ENCODE assay signal across 31 cellular contexts in the genomic region with DNA sequence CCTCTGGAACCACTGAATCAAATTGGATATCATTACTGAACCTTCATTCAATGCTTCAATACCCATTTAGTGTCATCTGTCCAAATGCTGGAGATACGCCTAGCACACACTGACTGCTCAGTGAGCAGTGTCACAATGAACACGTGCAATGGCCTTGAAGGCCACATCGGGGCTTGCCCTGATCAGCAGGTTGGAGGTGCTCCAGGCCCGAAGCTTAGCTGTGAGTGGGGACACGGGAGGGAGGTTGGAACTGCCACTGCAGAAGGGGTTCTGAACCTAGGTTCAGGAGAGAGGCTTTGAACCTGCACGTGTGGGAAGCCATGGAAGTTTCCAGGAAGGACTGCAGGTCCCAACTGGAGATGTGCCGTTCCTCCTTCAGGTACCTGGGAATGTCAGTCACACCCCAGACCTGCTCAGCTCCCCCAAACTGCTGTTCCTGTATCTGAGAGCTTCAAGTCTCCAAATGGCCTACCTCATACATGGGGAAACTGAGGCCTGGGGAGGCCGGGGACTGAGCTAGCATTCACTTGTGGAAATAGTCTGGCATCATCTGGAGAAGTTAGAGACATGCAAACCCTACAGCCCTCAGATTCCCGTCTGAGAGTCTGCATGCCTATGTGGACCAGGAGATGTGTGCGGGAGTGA. TPM values are rescaled to one million over a fixed set of nuclear protein-coding genes. Genes with fewer than 3 reads are reported as not detected.
DNase-seq lines count a peak whose midpoint lies in the region; ATAC-seq, FAIRE-seq and TF ChIP-seq lines count a peak whose summit lies in the region.
"Had no signal": no experiment of that assay in that cellular context is flagged by ENCODE, and none has a peak within 500 bp of the region (broad histone marks: within the 10 kb centered on the region; RNA-seq: fewer than 3 reads in every experiment).

No MANE protein-coding gene starts in this region.

- peaks cover 32% of the 10 kb centered on the region for H3K36me3 Mint-ChIP-seq in activated T-cell treated with anti-CD3 and anti-CD28 coated beads, Interleukin-2, amount 50 U/mL, for 24 hours (ENCODE audit: low read depth)
- H3K36me3 Mint-ChIP-seq in activated T-cell treated with anti-CD3 and anti-CD28 coated beads, Interleukin-2, amount 50 U/mL, for 72 hours (ENCODE audit: insufficient read depth in 2 of 2), result peaks cover 11 to 17% of the 10 kb centered on the region in 2 donors
- peaks cover 34% of the 10 kb centered on the region for H3K36me3 Mint-ChIP-seq in CD4-positive, alpha-beta T cell (ENCODE audit: low read depth)
- peaks cover 34% of the 10 kb centered on the region for H3K36me3 Mint-ChIP-seq in activated T-helper 17 cell treated with anti-CD3 and anti-CD28 coated beads, Interleukin-2, amount 50 U/mL, for 72 hours (ENCODE audit: low read depth)

- no peak for DNase-seq in activated T-cell treated with anti-CD3 and anti-CD28 coated beads, Interleukin-2, amount 50 U/mL, for 24 hours
- DNase-seq in activated T-cell treated with anti-CD3 and anti-CD28 coated beads, Interleukin-2, amount 50 U/mL, for 72 hours, result no peak
- no peak for DNase-seq in CD4-positive, alpha-beta T cell
- DNase-seq in H54 (ENCODE audit: insufficient read length, low spot score), result no peak
- DNase-seq in stimulated activated CD4-positive, alpha-beta T cell treated with anti-CD3 and anti-CD28 coated beads, Interleukin-2, amount 100 ng/mL, for 48 hours, result no peak
- DNase-seq: activated CD4-positive, alpha-beta T cell treated with anti-CD3 and anti-CD28 coated beads, Interleukin-2, amount 10 ng/mL, durations not matched to agents 24 days and 14 days; activated CD8-positive, alpha-beta memory T cell treated with anti-CD3 and anti-CD28 coated beads, Interleukin-2, amount 50 U/mL, for 48 hours; activated gamma-delta T cell treated with Interleukin-2 at 50 U/mL for 16 hours; amygdala; DMS153; effector CD8-positive, alpha-beta T cell; KG1; left colon; mesenchymal stem cell; NCI-H1092 treated with DMSO at 0.1 percent for 48 hours; NCI-H187 treated with DMSO at 0.1 percent for 48 hours; NCI-H2171; NCI-H82; pancreas; retina; SHP77 treated with DMSO at 0.1 percent for 48 hours; small intestine; T1000; WERI-Rb-1 had no signal

- TF ChIP-seq CTCF in CD4-positive, alpha-beta T cell (IDR thresholded peaks at IDR 0.05), result no peak
- TF ChIP-seq CTCF in neutrophil (IDR thresholded peaks at IDR 0.05), result no peak

- no peaks in the 10 kb centered on the region for H3K9me3 ChIP-seq in CD4-positive, alpha-beta T cell (ENCODE audit: control insufficient read depth, low read length)
- H3K9me3 ChIP-seq in neutrophil, result no peaks in the 10 kb centered on the region
- H3K9me3 ChIP-seq: pancreas, thoracic aorta had no signal

- no peaks in the 10 kb centered on the region for H3K9me3 Mint-ChIP-seq in activated T-cell treated with anti-CD3 and anti-CD28 coated beads, Interleukin-2, amount 50 U/mL, for 24 hours
- H3K9me3 Mint-ChIP-seq in activated T-cell treated with anti-CD3 and anti-CD28 coated beads, Interleukin-2, amount 50 U/mL, for 72 hours, result no peaks in the 10 kb centered on the region
- no peaks in the 10 kb centered on the region for H3K9me3 Mint-ChIP-seq in CD4-positive, alpha-beta T cell
- H3K9me3 Mint-ChIP-seq in activated T-helper 17 cell treated with anti-CD3 and anti-CD28 coated beads, Interleukin-2, amount 50 U/mL, for 72 hours, result no peaks in the 10 kb centered on the region
- H3K9me3 Mint-ChIP-seq: activated CD4-positive, alpha-beta T cell treated with anti-CD3 and anti-CD28 coated beads, Interleukin-2, amount 10 ng/mL, durations not matched to agents 24 days and 14 days; stimulated activated naive CD8-positive, alpha-beta T cell treated with anti-CD3 and anti-CD28 coated beads, Interleukin-15, Interleukin-2, amounts not matched to agents 100 ng/mL and 50 ng/mL, for 24 hours had no signal

- no peak for TF ChIP-seq POLR2A in H54 (IDR thresholded peaks at IDR 0.05; ENCODE audit: low read depth, low read length)

- intact Hi-C loops in CD4-positive, alpha-beta T cell (cut with DNase I, micrococcal nuclease), result loop anchor here in 1 of 2 experiments (2.0 kb wide), 1 partner anchor 15 kb away; the partner anchor contains the start of gene SUV39H1

- CTCF ChIA-PET in CD4-positive, alpha-beta T cell (lab: Charles Lee), result no interaction called here

- no peaks in the 10 kb centered on the region for H3K27me3 ChIP-seq in CD4-positive, alpha-beta T cell (ENCODE audit: control insufficient read depth, insufficient read depth, low read length)
- no peaks in the 10 kb centered on the region for H3K27me3 ChIP-seq in neutrophil
- H3K27me3 ChIP-seq: pancreas had no signal

- no peak for FAIRE-seq in H54 (lab: Jason Lieb, UNC)
- FAIRE-seq: pancreas, RCC 7860, small intestine, urothelium cell line had no signal

- H3K27ac ChIP-seq in CD4-positive, alpha-beta T cell (ENCODE audit: low read depth, low read length), result no peak overlapping the region
- H3K27ac ChIP-seq in neutrophil, result peak overlapping the region; percentile 99
- H3K27ac ChIP-seq: pancreas, thoracic aorta, WERI-Rb-1 had no signal

- peaks cover 72 to 92% of the 10 kb centered on the region in 2 experiments for H3K4me1 ChIP-seq in neutrophil (ENCODE audit: control insufficient read depth in 1 of 2, insufficient read depth in 1 of 2, low read depth in 1 of 2, low read length in 1 of 2)
- H3K4me1 ChIP-seq: pancreas had no signal

- peaks cover 56% of the 10 kb centered on the region for H3K4me1 Mint-ChIP-seq in activated T-cell treated with anti-CD3 and anti-CD28 coated beads, Interleukin-2, amount 50 U/mL, for 24 hours (ENCODE audit: low read depth)
- H3K4me1 Mint-ChIP-seq in activated T-cell treated with anti-CD3 and anti-CD28 coated beads, Interleukin-2, amount 50 U/mL, for 72 hours (ENCODE audit: low read depth), result peaks cover 53% of the 10 kb centered on the region
- H3K4me1 Mint-ChIP-seq in CD4-positive, alpha-beta T cell (ENCODE audit: low read depth), result peaks cover 48% of the 10 kb centered on the region
- H3K4me1 Mint-ChIP-seq in activated T-helper 17 cell treated with anti-CD3 and anti-CD28 coated beads, Interleukin-2, amount 50 U/mL, for 72 hours, result peaks cover 18% of the 10 kb centered on the region

- peaks cover 16% of the 10 kb centered on the region for H3K36me3 ChIP-seq in neutrophil
- H3K36me3 ChIP-seq: pancreas, thoracic aorta, WERI-Rb-1 had no signal

- H3K4me3 Mint-ChIP-seq in activated T-cell treated with anti-CD3 and anti-CD28 coated beads, Interleukin-2, amount 50 U/mL, for 24 hours, result no peak overlapping the region
- H3K4me3 Mint-ChIP-seq in activated T-cell treated with anti-CD3 and anti-CD28 coated beads, Interleukin-2, amount 50 U/mL, for 72 hours, result no peak overlapping the region
- H3K4me3 Mint-ChIP-seq in CD4-positive, alpha-beta T cell, result peak overlapping the region; percentile 51
- H3K4me3 Mint-ChIP-seq in activated T-helper 17 cell treated with anti-CD3 and anti-CD28 coated beads, Interleukin-2, amount 50 U/mL, for 72 hours, result peak overlapping the region; percentile 96

- peak overlapping the region; percentile 45 for H3K27ac Mint-ChIP-seq in activated T-cell treated with anti-CD3 and anti-CD28 coated beads, Interleukin-2, amount 50 U/mL, for 24 hours
- H3K27ac Mint-ChIP-seq in activated T-cell treated with anti-CD3 and anti-CD28 coated beads, Interleukin-2, amount 50 U/mL, for 72 hours, result no peak overlapping the region
- peak overlapping the region; percentile 96 for H3K27ac Mint-ChIP-seq in CD4-positive, alpha-beta T cell
- H3K27ac Mint-ChIP-seq in activated T-helper 17 cell treated with anti-CD3 and anti-CD28 coated beads, Interleukin-2, amount 50 U/mL, for 72 hours, result no peak overlapping the region
- H3K27ac Mint-ChIP-seq: activated CD4-positive, alpha-beta T cell treated with anti-CD3 and anti-CD28 coated beads, Interleukin-2, amount 10 ng/mL, durations not matched to agents 24 days and 14 days had no signal

- no peak overlapping the region for H3K4me3 ChIP-seq in neutrophil (ENCODE audit: low read depth in 1 of 2, low read length in 1 of 2)
- H3K4me3 ChIP-seq: pancreas, thoracic aorta had no signal

- ATAC-seq in activated T-cell treated with anti-CD3 and anti-CD28 coated beads, Interleukin-2, amount 50 U/mL, for 72 hours (replicated peaks in 1 of 2), result no peak
- no peak for ATAC-seq in CD4-positive, alpha-beta T cell (ENCODE audit: poor library complexity)
- no peak for ATAC-seq in activated T-helper 17 cell treated with anti-CD3 and anti-CD28 coated beads, Interleukin-2, amount 50 U/mL, for 72 hours (replicated peaks)
- ATAC-seq: left colon, pancreas had no signal

- POLR2A ChIA-PET in CD4-positive, alpha-beta T cell (lab: Charles Lee), result no interaction called here

- peaks cover 17% of the 10 kb centered on the region for H3K27me3 Mint-ChIP-seq in activated T-cell treated with anti-CD3 and anti-CD28 coated beads, Interleukin-2, amount 50 U/mL, for 24 hours
- peaks cover 17% of the 10 kb centered on the region for H3K27me3 Mint-ChIP-seq in activated T-cell treated with anti-CD3 and anti-CD28 coated beads, Interleukin-2, amount 50 U/mL, for 72 hours (ENCODE audit: low read depth)
- no peaks in the 10 kb centered on the region for H3K27me3 Mint-ChIP-seq in CD4-positive, alpha-beta T cell
- no peaks in the 10 kb centered on the region for H3K27me3 Mint-ChIP-seq in activated T-helper 17 cell treated with anti-CD3 and anti-CD28 coated beads, Interleukin-2, amount 50 U/mL, for 72 hours
- H3K27me3 Mint-ChIP-seq: activated CD4-positive, alpha-beta T cell treated with anti-CD3 and anti-CD28 coated beads, Interleukin-2, amount 10 ng/mL, durations not matched to agents 24 days and 14 days; stimulated activated naive CD8-positive, alpha-beta T cell treated with anti-CD3 and anti-CD28 coated beads, Interleukin-15, Interleukin-2, amounts not matched to agents 100 ng/mL and 50 ng/mL, for 24 hours had no signal

RNA-seq across cellular contexts. Expression of gene WAS, which starts 1.9 kb away (rescaled TPM):
- total RNA-seq in activated T-cell treated with anti-CD3 and anti-CD28 coated beads, Interleukin-2, amount 50 U/mL, for 72 hours, result 10 to 100 TPM; 81.4 to 83.9 TPM
- 10 to 100 TPM; 63.7 to 67.4 TPM for total RNA-seq in CD4-positive, alpha-beta T cell
- total RNA-seq in activated T-helper 17 cell treated with anti-CD3 and anti-CD28 coated beads, Interleukin-2, amount 50 U/mL, for 72 hours, result 100 to 1,000 TPM in 1 of 2 donors, 10 to 100 TPM in 1; 96.8 to 102 TPM
- total RNA-seq: epithelial cell of proximal tubule had no signal

RNA-seq across cellular contexts. Expression of gene SUV39H1, which starts 14.9 kb away (rescaled TPM):
- total RNA-seq in activated T-cell treated with anti-CD3 and anti-CD28 coated beads, Interleukin-2, amount 50 U/mL, for 72 hours, result 10 to 100 TPM; 29.4 to 34.8 TPM
- total RNA-seq in CD4-positive, alpha-beta T cell, result 1 to 10 TPM; 7.7 to 8.4 TPM
- total RNA-seq in activated T-helper 17 cell treated with anti-CD3 and anti-CD28 coated beads, Interleukin-2, amount 50 U/mL, for 72 hours, result 10 to 100 TPM; 24.2 to 30.5 TPM

Comparison
In these comparisons a context has a peak if more than half of its experiments do, and no peak if none do; other contexts are left out.
1. H3K27ac Mint-ChIP-seq: peak in activated T-cell treated with anti-CD3 and anti-CD28 coated beads, Interleukin-2, amount 50 U/mL, for 24 hours (single experiment) and CD4-positive, alpha-beta T cell (single experiment); none in activated T-cell treated with anti-CD3 and anti-CD28 coated beads, Interleukin-2, amount 50 U/mL, for 72 hours (single experiment) and activated T-helper 17 cell treated with anti-CD3 and anti-CD28 coated beads, Interleukin-2, amount 50 U/mL, for 72 hours (single experiment).
2. H3K4me3 Mint-ChIP-seq: peak in CD4-positive, alpha-beta T cell (single experiment) and activated T-helper 17 cell treated with anti-CD3 and anti-CD28 coated beads, Interleukin-2, amount 50 U/mL, for 72 hours (single experiment); none in activated T-cell treated with anti-CD3 and anti-CD28 coated beads, Interleukin-2, amount 50 U/mL, for 24 hours (single experiment) and activated T-cell treated with anti-CD3 and anti-CD28 coated beads, Interleukin-2, amount 50 U/mL, for 72 hours (0 of 2).